In genomic region chr10:89283988-89284475, GRCh38 we compare ENCODE assay signal across 8 cellular contexts. TPM values are rescaled to one million over a fixed set of nuclear protein-coding genes. Genes with fewer than 3 reads are reported as not detected.
DNase-seq lines count a peak whose midpoint lies in the region; ATAC-seq and TF ChIP-seq lines count a peak whose summit lies in the region.

No MANE protein-coding gene starts in this region.

- no peaks in the 10 kb centered on the region for H3K79me2 ChIP-seq in SK-N-SH (ENCODE audit: insufficient read depth)

- POLR2A ChIA-PET in SK-N-SH (lab: Yijun Ruan, JAX) = interaction anchor here (0.9 to 1.0 kb wide), 4 partner anchors 19 to 90 kb away, joined by 3 to 4 read pairs (median 3); no protein-coding TSS in a partner anchor

- CTCF ChIA-PET in SK-N-SH (lab: Yijun Ruan, JAX) = interaction anchor here (1.2 to 2.4 kb wide), 5 partner anchors 9 to 105 kb away, joined by 3 to 12 read pairs (median 5); no protein-coding TSS in a partner anchor

- no peaks in the 10 kb centered on the region for H4K20me1 ChIP-seq in SK-N-SH (ENCODE audit: insufficient read depth)

- H3K36me3 ChIP-seq in SK-N-SH (replicated peaks in 1 of 2; ENCODE audit: control insufficient read depth in 1 of 2, insufficient read depth in 2 of 2, low read length in 1 of 2) = no peaks in the 10 kb centered on the region

- peak; percentile 42; the same call in 1 of the 2 replicates for TF ChIP-seq RAD21 in SK-N-SH (IDR thresholded peaks at IDR 0.05; ENCODE audit: low read length)

- no peaks in the 10 kb centered on the region for H3K27me3 ChIP-seq in SK-N-SH (ENCODE audit: insufficient read depth)

- H3K9me2 ChIP-seq in SK-N-SH = no peaks in the 10 kb centered on the region

- H2AFZ ChIP-seq in SK-N-SH (ENCODE audit: low read depth) = peak overlapping the region; percentile 71; the same call in 1 of the 2 replicates

- H3F3A ChIP-seq in SK-N-SH (replicated peaks; ENCODE audit: insufficient read depth) = peaks cover 41% of the 10 kb centered on the region

- H3K4me3 ChIP-seq in SK-N-SH (ENCODE audit: low read depth in 2 of 2, low read length in 1 of 2) = peak overlapping the region; percentile 36 to 57

- peak overlapping the region; percentile 97 to 99 for H3K27ac ChIP-seq in SK-N-SH (ENCODE audit: low read depth in 2 of 2, low read length in 1 of 2)

- peak overlapping the region; percentile 75 for H3K9ac ChIP-seq in SK-N-SH

- H3K9me3 ChIP-seq in SK-N-SH = no peaks in the 10 kb centered on the region

- TF ChIP-seq CTCF in SK-N-SH (IDR thresholded peaks at IDR 0.05) = no peak

- WGBS in SK-N-SH (ENCODE audit: low lambda C conversion rate) = 0% methylated on average over 4 of the region's 4 CpGs

- TF ChIP-seq EP300 in SK-N-SH (IDR thresholded peaks at IDR 0.05; ENCODE audit: borderline replicate concordance in 1 of 2, low read depth in 1 of 2, low read length in 1 of 2) = peak; percentile 40 to 81; a peak in 3 of 4 replicates

- in situ Hi-C loops in G401 (cut with HindIII; ENCODE audit: low sequenced_read_pairs) = no loop called here

- peak overlapping the region; percentile 69 for H3K4me2 ChIP-seq in SK-N-SH

- ATAC-seq in GM18868 (IDR thresholded peaks at IDR 0.05; ENCODE audit: unreplicated experiment) (no peak), HG02870 (IDR thresholded peaks at IDR 0.05; ENCODE audit: unreplicated experiment) (no peak), HG03432 (IDR thresholded peaks at IDR 0.05; ENCODE audit: unreplicated experiment) (no peak)

- peak; percentile 93 for DNase-seq in G401 (ENCODE audit: low spot score)
- peak; percentile 70 for DNase-seq in SK-N-SH
- peak; percentile 78 for DNase-seq in cardiac septum (ENCODE audit: low spot score)
- peak; percentile 80 for DNase-seq in retina
- DNase-seq in putamen (ENCODE audit: low spot score) = no peak

- H3K4me1 ChIP-seq in SK-N-SH (ENCODE audit: control insufficient read depth in 1 of 2, insufficient read depth in 2 of 2, low read depth in 1 of 2, low read length in 1 of 2) = peaks cover 39 to 49% of the 10 kb centered on the region in 2 experiments

- intact Hi-C loops in cardiac septum (cut with DNase I) = no loop called here

TF ChIP-seq in SK-N-SH, 30 proteins besides CTCF, POLR2A, EP300 and RAD21 (continues in another document):
- TF ChIP-seq RCOR1 (IDR thresholded peaks at IDR 0.05; ENCODE audit: low read length) (no peak), RFX5 (IDR thresholded peaks at IDR 0.05; ENCODE audit: low read length) (0 out of 2 replicates have a peak, but pooled peaks have one; percentile 5), FOSL2 (IDR thresholded peaks at IDR 0.05; ENCODE audit: borderline replicate concordance, low read depth) (no peak), TAF1 (IDR thresholded peaks at IDR 0.05; ENCODE audit: borderline replicate concordance, low read depth, low read length) (no peak; the same call in 1 of the 2 replicates), REST (IDR thresholded peaks at IDR 0.05; ENCODE audit: low read depth, low read length) (no peak), SMC3 (IDR thresholded peaks at IDR 0.05; ENCODE audit: low read depth, low read length) (no peak), PBX3 (IDR thresholded peaks at IDR 0.05) (peak; percentile 61; the same call in 1 of the 2 replicates), USF2 (IDR thresholded peaks at IDR 0.05; ENCODE audit: borderline replicate concordance, low read depth, low read length) (no peak), CHD2 (IDR thresholded peaks at IDR 0.05; ENCODE audit: low read length, partially characterized antibody) (peak; percentile 78), MXI1 (IDR thresholded peaks at IDR 0.05; ENCODE audit: low read depth, low read length) (peak; percentile 95), SIN3A (IDR thresholded peaks at IDR 0.05; ENCODE audit: borderline replicate concordance, low read depth, low read length) (no peak; the same call in 1 of the 2 replicates), TCF12 (IDR thresholded peaks at IDR 0.05) (peak; percentile 83), ZBTB33 (IDR thresholded peaks at IDR 0.05; ENCODE audit: borderline replicate concordance, low read depth) (no peak), FOXJ3 (CRISPR knock-in tag; IDR thresholded peaks at IDR 0.05) (no peak), GABPA (IDR thresholded peaks at IDR 0.05; ENCODE audit: low read depth) (no peak), POLR2AphosphoS5 (IDR thresholded peaks at IDR 0.05; ENCODE audit: low read depth, low read length) (peak; percentile 76), MAX (IDR thresholded peaks at IDR 0.05; ENCODE audit: low read depth) (peak; percentile 66; the same call in 1 of the 2 replicates), TEAD4 (IDR thresholded peaks at IDR 0.05; ENCODE audit: borderline replicate concordance, insufficient read depth) (no peak), ELF1 (IDR thresholded peaks at IDR 0.05) (peak; percentile 91), MEF2A (IDR thresholded peaks at IDR 0.05; ENCODE audit: borderline replicate concordance, low read depth) (no peak)

RNA-seq across cellular contexts. Expression of gene IFIT2, which starts 17.8 kb away (rescaled TPM):
- 0.80 and 1.1 TPM in 2 replicates for total RNA-seq in G401 (2014; rRNA removed; shearing (Covaris generic))
- 0.99 and 1.2 TPM in 2 replicates for polyA plus RNA-seq in SK-N-SH (2012; rRNA removed)
- polyA plus RNA-seq in SK-N-SH (2012; cell fraction: cytosol; rRNA removed) = 1.7 and 1.8 TPM in 2 replicates
- polyA plus RNA-seq in SK-N-SH (2012; cell fraction: nucleus; rRNA removed) = 0.48 and 1.1 TPM in 2 replicates
- total RNA-seq in cardiac septum = 4.3 TPM

RNA-seq across cellular contexts. Expression of gene LIPA, which starts 32.5 kb away (rescaled TPM):
- total RNA-seq in G401 (2014; rRNA removed; shearing (Covaris generic)) = 23.0 and 32.1 TPM in 2 replicates
- polyA plus RNA-seq in SK-N-SH (2012; rRNA removed) = 43.2 and 63.2 TPM in 2 replicates
- polyA plus RNA-seq in SK-N-SH (2012; cell fraction: cytosol; rRNA removed) = 60.7 and 61.2 TPM in 2 replicates
- polyA plus RNA-seq in SK-N-SH (2012; cell fraction: nucleus; rRNA removed) = 15.3 and 45.5 TPM in 2 replicates
- total RNA-seq in cardiac septum = 16.0 TPM

RNA-seq across cellular contexts. Expression of gene IFIT3, which starts 43.8 kb away (rescaled TPM):
- total RNA-seq in G401 (2014; rRNA removed; shearing (Covaris generic)) = 2.4 and 2.7 TPM in 2 replicates
- polyA plus RNA-seq in SK-N-SH (2012; rRNA removed) = 3.2 and 4.0 TPM in 2 replicates
- polyA plus RNA-seq in SK-N-SH (2012; cell fraction: cytosol; rRNA removed) = 5.0 and 5.2 TPM in 2 replicates
- polyA plus RNA-seq in SK-N-SH (2012; cell fraction: nucleus; rRNA removed) = 0.95 and 1.5 TPM in 2 replicates
- total RNA-seq in cardiac septum = 6.8 TPM
